ENCODE assay signal across 8 cellular contexts in genomic region chr7:1529383-1530116, GRCh38. TPM values are rescaled to one million over a fixed set of nuclear protein-coding genes. Genes with fewer than 3 reads are reported as not detected.
DNase-seq lines count a peak whose midpoint lies in the region; ATAC-seq, FAIRE-seq and TF ChIP-seq lines count a peak whose summit lies in the region.

No MANE protein-coding gene starts in this region.

- CTCF ChIA-PET in activated naive CD4-positive, alpha-beta T cell treated with anti-CD3 and anti-CD28 coated beads, Interleukin-2, amount 10 ng/mL, durations not matched to agents 7 days and 5 days (lab: Charles Lee): no interaction called here

- H3K36me3 ChIP-seq in kidney (ENCODE audit: control insufficient read depth in 1 of 2, insufficient read depth in 2 of 2, low read length in 2 of 2): no peaks in the 10 kb centered on the region

- H3K9me3 ChIP-seq in T-helper 17 cell (ENCODE audit: control insufficient read depth, low read length, poor library complexity, severe bottlenecking): no peaks in the 10 kb centered on the region
- no peaks in the 10 kb centered on the region for H3K9me3 ChIP-seq in kidney (ENCODE audit: control insufficient read depth in 1 of 2, low read length in 2 of 2)

- peaks cover 48% of the 10 kb centered on the region for H3K27me3 Mint-ChIP-seq in activated naive CD4-positive, alpha-beta T cell treated with anti-CD3 and anti-CD28 coated beads, Interleukin-2, amount 10 ng/mL, durations not matched to agents 7 days and 5 days
- H3K27me3 Mint-ChIP-seq in T-helper 17 cell: peaks cover 6% of the 10 kb centered on the region
- H3K27me3 Mint-ChIP-seq in stimulated activated naive B cell treated with anti-CD40 and anti-IgM and Interleukin-4, amounts not matched to agents 10 μg/mL and 1 μg/mL and 100 μg/mL, for 72 hours: peaks cover 0 to 12% of the 10 kb centered on the region in 2 donors

- no peak for FAIRE-seq in kidney (lab: Jason Lieb, UNC)

- no peak for DNase-seq in activated naive CD4-positive, alpha-beta T cell treated with anti-CD3 and anti-CD28 coated beads, Interleukin-2, amount 10 ng/mL, durations not matched to agents 7 days and 5 days
- no peak for DNase-seq in activated naive CD4-positive, alpha-beta T cell treated with Interleukin-2 at 50 U/mL for 16 hours
- DNase-seq in T-helper 17 cell (no peak), kidney (peak; percentile 80), DMS53 (lab: John Stamatoyannopoulos, UW) (no peak), EL (no peak), HPDE6-E6E7 (ENCODE audit: extremely low spot score) (no peak)
- no peak for DNase-seq in stimulated activated naive B cell treated with anti-CD40 and anti-IgM and Interleukin-4, amounts not matched to agents 10 μg/mL and 1 μg/mL and 100 μg/mL, for 72 hours

- intact Hi-C loops in kidney (cut with DNase I): no loop called here

- no peak overlapping the region for H3K27ac ChIP-seq in kidney (ENCODE audit: low read depth in 2 of 2, low read length in 2 of 2)

- ATAC-seq in T-helper 17 cell: no peak
- ATAC-seq in stimulated activated naive B cell treated with anti-CD40 and anti-IgM and Interleukin-4, amounts not matched to agents 10 μg/mL and 1 μg/mL and 100 μg/mL, for 72 hours (replicated peaks): no peak

- H3K9ac ChIP-seq in kidney (ENCODE audit: low read length in 2 of 2): no peak overlapping the region

- no peak overlapping the region for H3K4me3 ChIP-seq in kidney (ENCODE audit: low read length in 2 of 2)

- no peak for TF ChIP-seq CTCF in kidney (IDR thresholded peaks at IDR 0.05; ENCODE audit: borderline replicate concordance, extremely low read depth, insufficient read depth)

- no peaks in the 10 kb centered on the region for H3K9me3 Mint-ChIP-seq in activated naive CD4-positive, alpha-beta T cell treated with anti-CD3 and anti-CD28 coated beads, Interleukin-2, amount 10 ng/mL, durations not matched to agents 7 days and 5 days
- no peaks in the 10 kb centered on the region for H3K9me3 Mint-ChIP-seq in stimulated activated naive B cell treated with anti-CD40 and anti-IgM and Interleukin-4, amounts not matched to agents 10 μg/mL and 1 μg/mL and 100 μg/mL, for 72 hours

- H3K4me3 Mint-ChIP-seq in activated naive CD4-positive, alpha-beta T cell treated with anti-CD3 and anti-CD28 coated beads, Interleukin-2, amount 10 ng/mL, durations not matched to agents 7 days and 5 days: peak overlapping the region; percentile 75
- H3K4me3 Mint-ChIP-seq in T-helper 17 cell: peak overlapping the region; percentile 75
- H3K4me3 Mint-ChIP-seq in stimulated activated naive B cell treated with anti-CD40 and anti-IgM and Interleukin-4, amounts not matched to agents 10 μg/mL and 1 μg/mL and 100 μg/mL, for 72 hours: peak overlapping the region; percentile 74 to 75

- peaks cover 14 to 19% of the 10 kb centered on the region in 2 donors for H3K4me1 ChIP-seq in kidney (ENCODE audit: control insufficient read depth in 1 of 2, insufficient read depth in 1 of 2, low read depth in 1 of 2, low read length in 2 of 2)

- peaks cover 22% of the 10 kb centered on the region for H3K4me1 Mint-ChIP-seq in activated naive CD4-positive, alpha-beta T cell treated with anti-CD3 and anti-CD28 coated beads, Interleukin-2, amount 10 ng/mL, durations not matched to agents 7 days and 5 days
- H3K4me1 Mint-ChIP-seq in T-helper 17 cell: peaks cover 23% of the 10 kb centered on the region
- peaks cover 21 to 33% of the 10 kb centered on the region in 2 donors for H3K4me1 Mint-ChIP-seq in stimulated activated naive B cell treated with anti-CD40 and anti-IgM and Interleukin-4, amounts not matched to agents 10 μg/mL and 1 μg/mL and 100 μg/mL, for 72 hours

- peaks cover 5% of the 10 kb centered on the region for H3K36me3 Mint-ChIP-seq in activated naive CD4-positive, alpha-beta T cell treated with anti-CD3 and anti-CD28 coated beads, Interleukin-2, amount 10 ng/mL, durations not matched to agents 7 days and 5 days
- peaks cover 2% of the 10 kb centered on the region for H3K36me3 Mint-ChIP-seq in T-helper 17 cell (ENCODE audit: low read depth)
- peaks cover 3 to 13% of the 10 kb centered on the region in 2 donors for H3K36me3 Mint-ChIP-seq in stimulated activated naive B cell treated with anti-CD40 and anti-IgM and Interleukin-4, amounts not matched to agents 10 μg/mL and 1 μg/mL and 100 μg/mL, for 72 hours

- peak overlapping the region; percentile 86 for H3K27ac Mint-ChIP-seq in activated naive CD4-positive, alpha-beta T cell treated with anti-CD3 and anti-CD28 coated beads, Interleukin-2, amount 10 ng/mL, durations not matched to agents 7 days and 5 days
- H3K27ac Mint-ChIP-seq in T-helper 17 cell: peak overlapping the region; percentile 82
- peak overlapping the region; percentile 62 for H3K27ac Mint-ChIP-seq in stimulated activated naive B cell treated with anti-CD40 and anti-IgM and Interleukin-4, amounts not matched to agents 10 μg/mL and 1 μg/mL and 100 μg/mL, for 72 hours

RNA-seq across cellular contexts. Expression of gene MAFK, which starts 1.0 kb away (rescaled TPM):
- total RNA-seq in T-helper 17 cell: 10 to 100 TPM; 55.8 to 56.4 TPM
- 37.0 TPM for total RNA-seq in kidney
- 12.9 TPM for polyA plus RNA-seq in kidney (ENCODE audit: insufficient read depth, low read depth, low replicate concordance)

RNA-seq across cellular contexts. Expression of gene INTS1, which starts 25.4 kb away (rescaled TPM):
- total RNA-seq in T-helper 17 cell: 10 to 100 TPM; 88.2 to 89.4 TPM
- 91.3 TPM for total RNA-seq in kidney
- 62.8 TPM for polyA plus RNA-seq in kidney (ENCODE audit: insufficient read depth, low read depth, low replicate concordance)

RNA-seq across cellular contexts. Expression of gene TMEM184A, which starts 26.5 kb away (rescaled TPM):
- total RNA-seq in T-helper 17 cell: not detected
- total RNA-seq in kidney: 11.0 TPM
- polyA plus RNA-seq in kidney (ENCODE audit: insufficient read depth, low read depth, low replicate concordance): 6.8 TPM

RNA-seq across cellular contexts. Expression of gene PSMG3, which starts 40.3 kb away (rescaled TPM):
- 10 to 100 TPM; 22.8 to 23.6 TPM for total RNA-seq in T-helper 17 cell
- 29.7 TPM for total RNA-seq in kidney
- polyA plus RNA-seq in kidney (ENCODE audit: insufficient read depth, low read depth, low replicate concordance): 66.6 TPM

Comparison
In these comparisons a context has a peak if more than half of its experiments do, and no peak if none do; other contexts are left out.
1. RNA of gene TMEM184A, which starts 26.5 kb away (total RNA-seq): 11.0 TPM in kidney (single experiment); not detected in T-helper 17 cell; every median in the first group is over 10 times any median in the second.
2. Peak in every context shown above with its lines, with median percentiles within 50 percentile points of each other: H3K27ac Mint-ChIP-seq and H3K4me3 Mint-ChIP-seq.